Comparison of ENCODE assay signal across 9 cellular contexts in genomic region chr1:114853584-114853983, GRCh38. TPM values are rescaled to one million over a fixed set of nuclear protein-coding genes. Genes with fewer than 3 reads are reported as not detected.
"Had no signal": no experiment of that assay in that cellular context is flagged by ENCODE, and none has a peak within 500 bp of the region (broad histone marks: within the 10 kb centered on the region; RNA-seq: fewer than 3 reads in every experiment).

No MANE protein-coding gene starts in this region.

- H3K4me3 ChIP-seq: GM23338 had no signal

- FAIRE-seq: H1, H54, HTR-8/SVneo had no signal

- DNase-seq: H9, HCEC 1CT, IMR-90, KBM-7 had no signal

- H3K9me3 Mint-ChIP-seq: H9 had no signal

- H3K27ac Mint-ChIP-seq: GM23338, H9 had no signal

- H3K4me1 Mint-ChIP-seq: H9 had no signal

- H2AFZ ChIP-seq: GM23338 had no signal

- H3K4me3 Mint-ChIP-seq: GM23338, H9 had no signal

- H3K4me2 ChIP-seq: GM23338 had no signal

RNA-seq across cellular contexts. Expression of gene SYCP1, which starts 1.1 kb away (rescaled TPM):
- total RNA-seq: H9, HT-29, IMR-90 had no signal
- polyA plus RNA-seq: IMR-90 had no signal
